Comparison of ENCODE assay signal across 27 cellular contexts in the genomic region with DNA sequence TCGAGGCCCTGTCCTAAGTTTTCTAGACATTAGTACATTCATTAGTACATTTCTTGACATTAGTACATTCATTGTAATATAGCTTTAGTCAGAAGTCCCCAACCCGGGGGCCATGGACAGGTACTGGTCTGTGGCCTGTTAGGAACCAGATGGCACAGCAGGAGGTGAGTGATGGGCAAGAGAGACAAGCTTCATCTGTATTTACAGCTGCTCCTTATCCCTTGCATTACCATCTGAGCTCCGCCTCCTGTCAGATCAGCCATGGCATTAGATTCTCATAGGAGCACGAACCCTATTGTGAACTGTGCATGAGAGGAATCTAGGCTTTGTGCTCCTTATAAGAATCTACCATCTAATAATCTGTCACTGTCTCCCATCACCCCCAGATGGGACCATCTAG. TPM values are rescaled to one million over a fixed set of nuclear protein-coding genes. Genes with fewer than 3 reads are reported as not detected.
DNase-seq lines count a peak whose midpoint lies in the region; ATAC-seq, FAIRE-seq and TF ChIP-seq lines count a peak whose summit lies in the region.
"Had no signal": no experiment of that assay in that cellular context is flagged by ENCODE, and none has a peak within 500 bp of the region (broad histone marks: within the 10 kb centered on the region; RNA-seq: fewer than 3 reads in every experiment).

No MANE protein-coding gene starts in this region.

- no peak for ATAC-seq in activated CD8-positive, alpha-beta memory T cell treated with anti-CD3 and anti-CD28 coated beads, Interleukin-2, amount 10 ng/mL, durations not matched to agents 7 days and 5 days
- ATAC-seq: GM12878 had no signal

- no peaks in the 10 kb centered on the region for H3K9me3 ChIP-seq in WERI-Rb-1 (ENCODE audit: severe bottlenecking)
- H3K9me3 ChIP-seq: BE2C, BLaER1 had no signal

- H3K27ac Mint-ChIP-seq in activated CD8-positive, alpha-beta memory T cell treated with anti-CD3 and anti-CD28 coated beads, Interleukin-2, amount 10 ng/mL, durations not matched to agents 7 days and 5 days: no peak overlapping the region
- H3K27ac Mint-ChIP-seq: CD14-positive monocyte; CD4-positive, alpha-beta memory T cell; CD8-positive, alpha-beta memory T cell had no signal

- no peaks in the 10 kb centered on the region; the same call in 1 of the 2 replicates for H3K36me3 ChIP-seq in WERI-Rb-1
- H3K36me3 ChIP-seq: BE2C had no signal

- no peaks in the 10 kb centered on the region for H3K27me3 ChIP-seq in WERI-Rb-1 (ENCODE audit: insufficient read depth, low read depth, severe bottlenecking)
- H3K27me3 ChIP-seq: BE2C, BLaER1 had no signal

- DNase-seq in activated CD8-positive, alpha-beta memory T cell treated with anti-CD3 and anti-CD28 coated beads, Interleukin-2, amount 10 ng/mL, durations not matched to agents 7 days and 5 days: peak; percentile 1
- DNase-seq in activated CD8-positive, alpha-beta memory T cell treated with anti-CD3 and anti-CD28 coated beads, Interleukin-2, amount 50 U/mL, for 48 hours: no peak
- peak; percentile 70 for DNase-seq in NCI-H82 (lab: John Stamatoyannopoulos, UW)
- DNase-seq in WERI-Rb-1: peak; percentile 54
- no peak for DNase-seq in activated CD4-positive, CD25-positive, alpha-beta regulatory T cell (lab: John Stamatoyannopoulos, UW)
- DNase-seq in mucosa of gallbladder (ENCODE audit: low spot score): no peak
- no peak for DNase-seq in GM12891 (ENCODE audit: insufficient read length, low spot score)
- DNase-seq: 8988T; ACHN; BE2C; C1 segment of cervical spinal cord; CD4-positive, alpha-beta memory T cell; CD4-positive, CD25-positive, alpha-beta regulatory T cell; CD8-positive, alpha-beta memory T cell; COR-L47; DMS 273 treated with DMSO at 0.1 percent for 48 hours; DMS153; DMS53; DMS79; DND-41; EL; GDM1 had no signal

- H3K27me3 Mint-ChIP-seq in activated CD8-positive, alpha-beta memory T cell treated with anti-CD3 and anti-CD28 coated beads, Interleukin-2, amount 10 ng/mL, durations not matched to agents 7 days and 5 days: no peaks in the 10 kb centered on the region
- H3K27me3 Mint-ChIP-seq: CD4-positive, alpha-beta memory T cell; CD4-positive, CD25-positive, alpha-beta regulatory T cell had no signal

- CTCF ChIA-PET in activated CD8-positive, alpha-beta memory T cell treated with anti-CD3 and anti-CD28 coated beads, Interleukin-2, amount 10 ng/mL, durations not matched to agents 7 days and 5 days (lab: Charles Lee): interaction anchor here (1.2 kb wide), 1 partner anchor 31 kb away, joined by 3 read pairs; no protein-coding TSS in a partner anchor

- H3K4me3 ChIP-seq in WERI-Rb-1 (ENCODE audit: low read depth, low read length): no peak overlapping the region
- H3K4me3 ChIP-seq: BLaER1, GM12878 had no signal

- H3K4me1 Mint-ChIP-seq in activated CD8-positive, alpha-beta memory T cell treated with anti-CD3 and anti-CD28 coated beads, Interleukin-2, amount 10 ng/mL, durations not matched to agents 7 days and 5 days: no peaks in the 10 kb centered on the region
- H3K4me1 Mint-ChIP-seq: CD14-positive monocyte; CD4-positive, alpha-beta memory T cell; CD4-positive, CD25-positive, alpha-beta regulatory T cell; CD8-positive, alpha-beta memory T cell had no signal

- no peak for TF ChIP-seq CTCF in WERI-Rb-1 (IDR thresholded peaks at IDR 0.05; ENCODE audit: low read depth, low read length)

- H3K9me3 Mint-ChIP-seq in activated CD8-positive, alpha-beta memory T cell treated with anti-CD3 and anti-CD28 coated beads, Interleukin-2, amount 10 ng/mL, durations not matched to agents 7 days and 5 days (ENCODE audit: low read depth): no peaks in the 10 kb centered on the region
- H3K9me3 Mint-ChIP-seq: CD14-positive monocyte; CD4-positive, alpha-beta memory T cell; CD4-positive, CD25-positive, alpha-beta regulatory T cell; CD8-positive, alpha-beta memory T cell had no signal

- TF ChIP-seq POLR2A in GM12891 (IDR thresholded peaks at IDR 0.05; ENCODE audit: low read depth, low read length): no peak

- no peaks in the 10 kb centered on the region for H3K36me3 Mint-ChIP-seq in activated CD8-positive, alpha-beta memory T cell treated with anti-CD3 and anti-CD28 coated beads, Interleukin-2, amount 10 ng/mL, durations not matched to agents 7 days and 5 days

- no peak for FAIRE-seq in GM12891 (lab: Jason Lieb, UNC)
- FAIRE-seq: A204.1, GM12878, GM19239 had no signal

- no peak overlapping the region for H3K4me3 Mint-ChIP-seq in activated CD8-positive, alpha-beta memory T cell treated with anti-CD3 and anti-CD28 coated beads, Interleukin-2, amount 10 ng/mL, durations not matched to agents 7 days and 5 days
- H3K4me3 Mint-ChIP-seq: CD14-positive monocyte; CD4-positive, alpha-beta memory T cell; CD4-positive, CD25-positive, alpha-beta regulatory T cell; CD8-positive, alpha-beta memory T cell had no signal

- H3K27ac ChIP-seq in WERI-Rb-1: no peak overlapping the region
- H3K27ac ChIP-seq: BLaER1 had no signal

TF ChIP-seq in GM12891, 5 proteins besides CTCF, POLR2A, EP300 and RAD21:
- TF ChIP-seq TAF1 (IDR thresholded peaks at IDR 0.05; ENCODE audit: low read depth, low read length) (no peak), SPI1 (IDR thresholded peaks at IDR 0.05; ENCODE audit: low read depth, low read length) (no peak), POU2F2 (IDR thresholded peaks at IDR 0.05; ENCODE audit: low read depth, low read length) (no peak), POLR2AphosphoS5 (IDR thresholded peaks at IDR 0.05; ENCODE audit: low read depth, low read length) (no peak), PAX5 (IDR thresholded peaks at IDR 0.05; ENCODE audit: insufficient read depth, low read length, severe bottlenecking) (no peak)

RNA-seq across cellular contexts. Expression of a gene that starts 48.0 kb away (rescaled TPM):
- 10 to 100 TPM; 14.1 to 17.9 TPM for total RNA-seq in activated CD8-positive, alpha-beta memory T cell treated with anti-CD3 and anti-CD28 coated beads, Interleukin-2, amount 10 ng/mL, durations not matched to agents 7 days and 5 days
- total RNA-seq in mucosa of gallbladder: 13.5 TPM
- 20.0 TPM for polyA plus RNA-seq in GM12891 (2012; ENCODE audit: low read depth, missing spikeins)

Comparison
In these comparisons a context has a peak if more than half of its experiments do, and no peak if none do; other contexts are left out.
1. DNase-seq: peak in activated CD8-positive, alpha-beta memory T cell treated with anti-CD3 and anti-CD28 coated beads, Interleukin-2, amount 10 ng/mL, durations not matched to agents 7 days and 5 days (single experiment), NCI-H82 (single experiment) and WERI-Rb-1 (single experiment); none in activated CD8-positive, alpha-beta memory T cell treated with anti-CD3 and anti-CD28 coated beads, Interleukin-2, amount 50 U/mL, for 48 hours (single experiment), activated CD4-positive, CD25-positive, alpha-beta regulatory T cell (0 of 4), mucosa of gallbladder (single experiment) and GM12891 (single experiment).